16 cellular contexts compared by ENCODE assay signal in the genomic region with DNA sequence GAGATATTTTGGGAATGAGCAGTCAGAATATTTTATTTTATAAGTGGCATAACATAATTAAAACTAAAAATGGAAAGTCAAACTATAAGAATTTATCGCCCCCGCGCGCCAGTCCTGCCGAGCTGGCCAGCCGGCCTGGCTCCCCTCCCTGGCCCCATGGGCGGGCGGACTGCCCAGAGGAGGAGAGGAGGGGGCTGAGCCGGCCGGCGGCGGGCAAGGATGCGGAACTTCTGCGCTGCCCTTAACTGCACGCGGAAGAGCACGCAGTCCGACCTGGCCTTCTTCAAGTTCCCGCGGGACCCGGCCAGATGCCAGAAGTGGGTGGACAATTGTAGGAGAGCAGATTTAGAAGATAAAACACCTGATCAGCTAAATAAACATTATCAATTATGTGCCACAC.
DNase-seq lines count a peak whose midpoint lies in the region; ATAC-seq and TF ChIP-seq lines count a peak whose summit lies in the region.
"Had no signal": no experiment of that assay in that cellular context is flagged by ENCODE, and none has a peak within 500 bp of the region (broad histone marks: within the 10 kb centered on the region; RNA-seq: fewer than 3 reads in every experiment).

No MANE protein-coding gene starts in this region.

- no peak overlapping the region for H3K4ac ChIP-seq in neuronal stem cell (ENCODE audit: low read length)

- H2AK5ac ChIP-seq in neuronal stem cell (ENCODE audit: low read depth, low read length), result no peak overlapping the region

- no peak overlapping the region for H3K4me3 Mint-ChIP-seq in MCF 10A (ENCODE audit: unreplicated experiment)
- H3K4me3 Mint-ChIP-seq: CD8-positive, alpha-beta memory T cell had no signal

- CTCF ChIA-PET in MCF 10A (lab: Yijun Ruan, JAX), result interaction anchor here (2.1 kb wide), 1 partner anchor 23 kb away, joined by 5 read pairs; no protein-coding TSS in a partner anchor
- CTCF ChIA-PET in mammary epithelial cell (lab: Charles Lee; ENCODE audit: low non-redundant PET), result no interaction called here

- WGBS in mammary epithelial cell (ENCODE audit: low coverage, missing lambda C conversion rate), result 93% methylated on average over 20 of the region's 21 CpGs
- no CpG with 5 or more reads among the region's 21 CpGs for whole genome bisulfite sequencing in neuronal stem cell (ENCODE audit: extremely low coverage in 2 of 2, insufficient read length in 2 of 2, insufficient replicate concordance in 1 of 2), 2 donors
- WGBS in thyroid gland, 2 donors, result 60 to 77% methylated on average over 21 of the region's 21 CpGs

- H3K36me3 ChIP-seq in mammary epithelial cell (ENCODE audit: insufficient read depth, low read length), result no peaks in the 10 kb centered on the region
- no peaks in the 10 kb centered on the region for H3K36me3 ChIP-seq in adipocyte (ENCODE audit: control insufficient read depth, insufficient read depth, low read length, severe bottlenecking)
- H3K36me3 ChIP-seq in neuronal stem cell (replicated peaks in 1 of 2; ENCODE audit: control insufficient read depth in 2 of 2, insufficient read depth in 2 of 2, low read length in 2 of 2), result no peaks in the 10 kb centered on the region
- H3K36me3 ChIP-seq in thyroid gland, result no peaks in the 10 kb centered on the region
- H3K36me3 ChIP-seq: BLaER1 had no signal

- no peaks in the 10 kb centered on the region for H3K79me1 ChIP-seq in neuronal stem cell (ENCODE audit: low read depth, low read length)

- intact Hi-C loops in MCF 10A (cut with micrococcal nuclease), result no loop called here
- intact Hi-C loops in mammary epithelial cell (cut with micrococcal nuclease), result no loop called here
- intact Hi-C loops in thyroid gland (cut with DNase I), result no loop called here

- peaks cover 6% of the 10 kb centered on the region for H3K4me1 Mint-ChIP-seq in MCF 10A (ENCODE audit: insufficient read depth, unreplicated experiment)
- H3K4me1 Mint-ChIP-seq: CD8-positive, alpha-beta memory T cell had no signal

- no peak for TF ChIP-seq CTCF in MCF 10A (IDR thresholded peaks at IDR 0.05; ENCODE audit: unreplicated experiment)
- no peak for TF ChIP-seq CTCF in mammary epithelial cell (conservative IDR thresholded peaks at IDR 0.05 in 1 of 2, IDR thresholded peaks at IDR 0.05 in 1 of 2; ENCODE audit: extremely low read depth in 1 of 2, insufficient read depth in 1 of 2, low read depth in 1 of 2, low read length in 2 of 2)
- TF ChIP-seq CTCF in thyroid gland (IDR thresholded peaks at IDR 0.05), result no peak

- no peak overlapping the region for H2BK120ac ChIP-seq in neuronal stem cell (ENCODE audit: low read depth, low read length)

- in situ Hi-C loops in mammary epithelial cell (cut with MboI; ENCODE audit: low sequenced_read_pairs in 2 of 2), result no loop called here

- no peak overlapping the region for H4K8ac ChIP-seq in neuronal stem cell (ENCODE audit: low read depth, low read length)

- H4K20me1 ChIP-seq in mammary epithelial cell (ENCODE audit: insufficient read depth, low read length), result no peaks in the 10 kb centered on the region
- H4K20me1 ChIP-seq: BLaER1 had no signal

- H3K27me3 Mint-ChIP-seq in MCF 10A (ENCODE audit: insufficient read depth, unreplicated experiment), result no peaks in the 10 kb centered on the region
- H3K27me3 Mint-ChIP-seq: CD8-positive, alpha-beta memory T cell had no signal

- H4K91ac ChIP-seq in neuronal stem cell (ENCODE audit: low read depth, low read length, poor library complexity), result no peak overlapping the region

- no peaks in the 10 kb centered on the region for H3K79me2 ChIP-seq in mammary epithelial cell (ENCODE audit: insufficient read depth, low read length)

- no peak overlapping the region for H2BK15ac ChIP-seq in neuronal stem cell (ENCODE audit: low read length)

- DNase-seq in MCF 10A (ENCODE audit: unreplicated experiment) (no peak), mammary epithelial cell (no peak), adipocyte (ENCODE audit: low read depth) (no peak), neuronal stem cell (ENCODE audit: low spot score) (no peak), thyroid gland (peak; percentile 13 to 48), NCI-H1417 (lab: John Stamatoyannopoulos, UW) (no peak)
- DNase-seq: AML-193; Caco-2; CD8-positive, alpha-beta memory T cell; DND-41; GDM1 had no signal

- H2BK12ac ChIP-seq in neuronal stem cell (ENCODE audit: low read length), result no peak overlapping the region

- peak overlapping the region; percentile 28 for H3K18ac ChIP-seq in neuronal stem cell (ENCODE audit: low read length)

- H2BK5ac ChIP-seq in neuronal stem cell (ENCODE audit: low read length), result no peak overlapping the region

- no peaks in the 10 kb centered on the region for H3K9me3 Mint-ChIP-seq in MCF 10A (ENCODE audit: unreplicated experiment)

- no peak overlapping the region for H3K23ac ChIP-seq in neuronal stem cell (ENCODE audit: low read depth, low read length, poor library complexity)

- H3K4me3 ChIP-seq in mammary epithelial cell (replicated peaks in 1 of 3; ENCODE audit: insufficient read depth in 1 of 3, low read depth in 2 of 3, low read length in 3 of 3), result no peak overlapping the region
- H3K4me3 ChIP-seq in adipocyte (ENCODE audit: low read length), result no peak overlapping the region
- no peak overlapping the region for H3K4me3 ChIP-seq in neuronal stem cell (ENCODE audit: low read length in 2 of 2)
- no peak overlapping the region for H3K4me3 ChIP-seq in thyroid gland (replicated peaks in 1 of 3)
- H3K4me3 ChIP-seq: BLaER1 had no signal

- H2AFZ ChIP-seq in mammary epithelial cell (ENCODE audit: low read depth, low read length) (no peak overlapping the region), neuronal stem cell (ENCODE audit: low read length) (no peak overlapping the region)

- no peak overlapping the region for H3K27ac ChIP-seq in mammary epithelial cell (ENCODE audit: insufficient read depth, low read depth, low read length)
- H3K27ac ChIP-seq in neuronal stem cell (replicated peaks; ENCODE audit: low read length), result no peak overlapping the region
- H3K27ac ChIP-seq in thyroid gland, result no peak overlapping the region
- H3K27ac ChIP-seq: 22Rv1, BLaER1 had no signal

- H3K9ac ChIP-seq in mammary epithelial cell (ENCODE audit: insufficient read depth, low read length) (no peak overlapping the region), adipocyte (ENCODE audit: low read length) (peak overlapping the region; percentile 10), neuronal stem cell (ENCODE audit: low read depth, low read length, poor library complexity) (no peak overlapping the region)
- H3K9ac ChIP-seq: BLaER1 had no signal

- H3K9me3 ChIP-seq in mammary epithelial cell (replicated peaks; ENCODE audit: insufficient read depth, low read length) (no peaks in the 10 kb centered on the region), adipocyte (ENCODE audit: control insufficient read depth, low read length) (no peaks in the 10 kb centered on the region), neuronal stem cell (replicated peaks in 1 of 2; ENCODE audit: control insufficient read depth in 2 of 2, insufficient read depth in 1 of 2, low read depth in 1 of 2, low read length in 2 of 2) (no peaks in the 10 kb centered on the region), thyroid gland (no peaks in the 10 kb centered on the region)
- H3K9me3 ChIP-seq: BLaER1, Caco-2 had no signal

- POLR2A ChIA-PET in MCF 10A (lab: Yijun Ruan, JAX), result no interaction called here

- ATAC-seq in HG03097 (IDR thresholded peaks at IDR 0.05; ENCODE audit: low FRiP score, unreplicated experiment) (no peak), HG03095 (IDR thresholded peaks at IDR 0.05; ENCODE audit: unreplicated experiment) (no peak)
- ATAC-seq: HCT116 had no signal

- TF ChIP-seq POLR2A in thyroid gland (IDR thresholded peaks at IDR 0.05), result no peak

- no peaks in the 10 kb centered on the region for H3K36me3 Mint-ChIP-seq in MCF 10A (ENCODE audit: insufficient read depth, unreplicated experiment)
- H3K36me3 Mint-ChIP-seq: CD8-positive, alpha-beta memory T cell had no signal

- BruUV-seq in MCF 10A (replicated peaks; lab: Mats Ljungman, UMichigan) (no TSS peak), mammary epithelial cell (replicated peaks; lab: Mats Ljungman, UMichigan) (no TSS peak)

- peak overlapping the region; percentile 55 for H3K27ac Mint-ChIP-seq in MCF 10A (ENCODE audit: low read depth, unreplicated experiment)
- H3K27ac Mint-ChIP-seq: CD8-positive, alpha-beta memory T cell had no signal

- no peak overlapping the region for H3K14ac ChIP-seq in neuronal stem cell (ENCODE audit: low read length)

- H3K27me3 ChIP-seq in mammary epithelial cell (ENCODE audit: insufficient read depth, low read length), result no peaks in the 10 kb centered on the region
- no peaks in the 10 kb centered on the region for H3K27me3 ChIP-seq in adipocyte (replicated peaks; ENCODE audit: control insufficient read depth, insufficient read depth, low read length)
- H3K27me3 ChIP-seq in neuronal stem cell (ENCODE audit: control insufficient read depth in 3 of 3, insufficient read depth in 3 of 3, low read depth in 1 of 3, low read length in 3 of 3), result no peaks in the 10 kb centered on the region
- no peaks in the 10 kb centered on the region for H3K27me3 ChIP-seq in thyroid gland
- H3K27me3 ChIP-seq: BLaER1 had no signal

- H3K4me1 ChIP-seq in mammary epithelial cell (ENCODE audit: insufficient read depth, low read length) (no peaks in the 10 kb centered on the region), adipocyte (ENCODE audit: control insufficient read depth, insufficient read depth, low read length) (peaks cover 8% of the 10 kb centered on the region), neuronal stem cell (ENCODE audit: control insufficient read depth in 2 of 2, insufficient read depth in 1 of 2, low read depth in 1 of 2, low read length in 2 of 2) (no peaks in the 10 kb centered on the region), thyroid gland (no peaks in the 10 kb centered on the region)
- H3K4me1 ChIP-seq: BLaER1 had no signal

- H3K4me2 ChIP-seq in mammary epithelial cell (ENCODE audit: insufficient read depth, low read depth, low read length) (no peak overlapping the region), neuronal stem cell (ENCODE audit: insufficient read depth, low read length, poor library complexity, severe bottlenecking) (no peak overlapping the region)
- H3K4me2 ChIP-seq: BLaER1 had no signal

- dilution Hi-C loops in mammary epithelial cell (cut with HindIII; ENCODE audit: low sequenced_read_pairs), result no loop called here

Comparison
In these comparisons a context has a peak if more than half of its experiments do, and no peak if none do; other contexts are left out.
1. DNase-seq: peak in thyroid gland (2 of 2); none in MCF 10A (single experiment), mammary epithelial cell (single experiment), adipocyte (single experiment), neuronal stem cell (single experiment) and NCI-H1417 (0 of 3).